In genomic region chr2:27496357-27497287, GRCh38 we compare ENCODE assay signal across 10 cellular contexts. TPM values are rescaled to one million over a fixed set of nuclear protein-coding genes. Genes with fewer than 3 reads are reported as not detected.
DNase-seq lines count a peak whose midpoint lies in the region; ATAC-seq lines count a peak whose summit lies in the region.
"Had no signal": no experiment of that assay in that cellular context is flagged by ENCODE, and none has a peak within 500 bp of the region (broad histone marks: within the 10 kb centered on the region; RNA-seq: fewer than 3 reads in every experiment).

GCKR (plus strand) TSS chr2:27496839; CDS start chr2:27496905, 66 bp downstream.

- H3K36me3 Mint-ChIP-seq in T-helper 2 cell treated with Interferon-gamma antibody and Interleukin-4, amounts not matched to agents 5 μg/mL and 100 μg/mL, for 36 hours (ENCODE audit: low read depth), result no peaks in the 10 kb centered on the region

- peaks cover 6% of the 10 kb centered on the region for H3K4me1 Mint-ChIP-seq in T-helper 2 cell treated with Interferon-gamma antibody and Interleukin-4, amounts not matched to agents 5 μg/mL and 100 μg/mL, for 36 hours (ENCODE audit: low read depth)

- DNase-seq in T-helper 2 cell treated with Interferon-gamma antibody and Interleukin-4, amounts not matched to agents 5 μg/mL and 100 μg/mL, for 36 hours (ENCODE audit: low spot score), result no peak
- no peak for DNase-seq in T-helper 2 cell
- DNase-seq in UCSD-AML1 (lab: John Stamatoyannopoulos, UW; ENCODE audit: unreplicated experiment), result peak; percentile 26
- DNase-seq in fibroblast of peridontal ligament (ENCODE audit: extremely low read depth), result peak; percentile 32
- DNase-seq in renal cortical epithelial cell (ENCODE audit: low read depth), result peak; percentile 26
- no peak for DNase-seq in NCI-H1048 (lab: John Stamatoyannopoulos, UW)
- DNase-seq: activated CD8-positive, alpha-beta memory T cell treated with anti-CD3 and anti-CD28 coated beads for 24 hours; hypothalamus had no signal

- H3K4me3 Mint-ChIP-seq in T-helper 2 cell treated with Interferon-gamma antibody and Interleukin-4, amounts not matched to agents 5 μg/mL and 100 μg/mL, for 36 hours, result peak within 1 kb of the TSS; percentile 61

- no peak within 1 kb of the TSS for H3K27ac Mint-ChIP-seq in T-helper 2 cell treated with Interferon-gamma antibody and Interleukin-4, amounts not matched to agents 5 μg/mL and 100 μg/mL, for 36 hours

- H3K27me3 Mint-ChIP-seq in T-helper 2 cell treated with Interferon-gamma antibody and Interleukin-4, amounts not matched to agents 5 μg/mL and 100 μg/mL, for 36 hours (ENCODE audit: low read depth), result peaks cover 54% of the 10 kb centered on the region

- ATAC-seq in HG02623 (IDR thresholded peaks at IDR 0.05; ENCODE audit: unreplicated experiment) (no peak), GM18519 (IDR thresholded peaks at IDR 0.05; ENCODE audit: low FRiP score, unreplicated experiment) (no peak)

- no peaks in the 10 kb centered on the region for H3K9me3 Mint-ChIP-seq in T-helper 2 cell treated with Interferon-gamma antibody and Interleukin-4, amounts not matched to agents 5 μg/mL and 100 μg/mL, for 36 hours

RNA-seq across cellular contexts. Expression of gene GCKR, which starts in this region (rescaled TPM):
- 1.4 and 1.6 TPM in 2 replicates for total RNA-seq in renal cortical epithelial cell

Comparison
In these comparisons a context has a peak if more than half of its experiments do, and no peak if none do; other contexts are left out.
1. DNase-seq: peak in UCSD-AML1 (single experiment), fibroblast of peridontal ligament (single experiment) and renal cortical epithelial cell (single experiment); none in T-helper 2 cell treated with Interferon-gamma antibody and Interleukin-4, amounts not matched to agents 5 μg/mL and 100 μg/mL, for 36 hours (single experiment), T-helper 2 cell (0 of 5) and NCI-H1048 (single experiment).